18 cellular contexts compared by ENCODE assay signal in the genomic region with DNA sequence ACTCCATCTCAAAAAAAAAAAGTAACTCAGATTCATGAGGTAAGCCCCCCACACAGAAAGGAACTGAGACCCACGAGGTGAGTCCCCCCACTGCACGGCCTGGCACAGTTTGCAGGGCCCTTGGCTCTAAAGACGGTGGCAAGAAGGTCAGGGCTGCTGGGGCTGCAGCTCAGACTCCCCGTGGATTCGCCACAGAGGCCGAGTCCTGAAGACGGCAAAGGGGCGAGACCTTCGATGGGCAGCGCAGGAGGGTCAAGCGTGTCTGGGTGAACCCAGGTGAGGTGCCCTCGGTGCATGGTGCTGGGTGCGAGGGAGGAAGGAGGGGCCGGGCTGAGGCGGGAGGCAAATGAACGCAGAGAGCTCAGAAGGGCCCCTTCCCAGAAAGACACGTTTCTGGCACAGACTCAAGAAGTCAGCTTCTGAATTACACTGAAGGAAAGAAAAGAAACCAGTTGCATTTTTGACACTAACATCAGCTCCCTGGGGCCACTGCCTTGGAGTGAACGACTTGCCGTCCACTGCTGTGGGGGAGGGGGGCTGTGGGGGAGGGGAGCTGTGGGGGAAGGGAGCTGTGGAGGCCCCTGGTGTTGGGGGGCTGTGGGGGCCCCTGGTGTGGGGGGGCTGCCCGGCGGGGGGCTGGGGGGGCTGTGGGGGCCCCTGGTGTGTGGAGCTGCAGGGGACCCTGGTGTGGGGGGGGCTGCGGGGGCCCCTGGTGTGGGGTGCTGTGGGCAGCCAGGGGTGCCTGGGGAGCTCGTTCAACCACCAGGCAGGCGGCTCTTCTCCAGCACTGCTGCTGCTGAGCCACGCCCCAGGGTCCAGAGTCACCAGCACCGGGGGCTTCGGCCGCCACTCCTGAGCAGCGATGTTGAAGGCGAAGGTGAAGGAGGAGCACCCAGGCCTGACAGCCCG.
DNase-seq lines count a peak whose midpoint lies in the region; TF ChIP-seq lines count a peak whose summit lies in the region.
"Had no signal": no experiment of that assay in that cellular context is flagged by ENCODE, and none has a peak within 500 bp of the region (broad histone marks: within the 10 kb centered on the region; RNA-seq: fewer than 3 reads in every experiment).

No MANE protein-coding gene starts in this region.

- H3K14ac ChIP-seq in H9 (ENCODE audit: insufficient read depth, low read length): no peak overlapping the region

- H4K8ac ChIP-seq in H9 (replicated peaks; ENCODE audit: insufficient read length, low read depth, low read length): no peak overlapping the region

- H2AK5ac ChIP-seq in H9 (ENCODE audit: insufficient read length, low read length): no peak overlapping the region

- no peaks in the 10 kb centered on the region for H3K9me3 ChIP-seq in H9 (ENCODE audit: control insufficient read depth, low read depth, low read length)
- no peaks in the 10 kb centered on the region for H3K9me3 ChIP-seq in endodermal cell (ENCODE audit: control insufficient read depth, low read length)
- H3K9me3 ChIP-seq in testis: no peaks in the 10 kb centered on the region
- no peaks in the 10 kb centered on the region for H3K9me3 ChIP-seq in ascending aorta
- H3K9me3 ChIP-seq: Peyer's patch had no signal

- no peaks in the 10 kb centered on the region for H3K79me2 ChIP-seq in H9 (ENCODE audit: insufficient read depth, low read length)

- H4K91ac ChIP-seq in H9 (ENCODE audit: insufficient read length, low read depth, low read length): no peak overlapping the region

- H3K18ac ChIP-seq in H9 (ENCODE audit: insufficient read length, low read depth, low read length): no peak overlapping the region

- H2BK120ac ChIP-seq in H9 (ENCODE audit: low read depth, low read length, poor library complexity, severe bottlenecking): no peak overlapping the region

- H3K27me3 Mint-ChIP-seq in H9 (ENCODE audit: low read depth) (no peaks in the 10 kb centered on the region), endodermal cell (ENCODE audit: insufficient read depth) (no peaks in the 10 kb centered on the region)
- H3K27me3 Mint-ChIP-seq: CD4-positive, CD25-positive, alpha-beta regulatory T cell had no signal

- H4K20me1 ChIP-seq in H9 (ENCODE audit: control insufficient read depth, insufficient read depth, insufficient read length): no peaks in the 10 kb centered on the region

- H3K9ac ChIP-seq in H9 (ENCODE audit: extremely low read depth, insufficient read length, low read length) (no peak overlapping the region), endodermal cell (ENCODE audit: extremely low read depth, low read length, poor library complexity, severe bottlenecking) (no peak overlapping the region)

- H3K4me1 Mint-ChIP-seq in H9 (peaks cover 4 to 17% of the 10 kb centered on the region in 2 experiments), endodermal cell (peaks cover 6% of the 10 kb centered on the region)
- H3K4me1 Mint-ChIP-seq: CD4-positive, CD25-positive, alpha-beta regulatory T cell had no signal

- H2BK15ac ChIP-seq in H9 (ENCODE audit: low read depth, low read length): no peak overlapping the region

- H3K36me3 Mint-ChIP-seq in H9 (ENCODE audit: insufficient read depth in 1 of 3, low read depth in 3 of 3) (peaks cover 11 to 19% (median 11%) of the 10 kb centered on the region in 3 experiments), endodermal cell (ENCODE audit: low read depth) (peaks cover 16% of the 10 kb centered on the region)

- H3K4me3 ChIP-seq in endodermal cell (ENCODE audit: low read length): no peak overlapping the region
- H3K4me3 ChIP-seq in lower leg skin (ENCODE audit: low read depth, poor library complexity, severe bottlenecking): no peak overlapping the region
- H3K4me3 ChIP-seq in testis: no peak overlapping the region
- no peak overlapping the region for H3K4me3 ChIP-seq in ascending aorta
- H3K4me3 ChIP-seq: Peyer's patch had no signal

- H3K36me3 ChIP-seq in endodermal cell (ENCODE audit: control insufficient read depth, insufficient read depth, low read length): no peaks in the 10 kb centered on the region
- no peaks in the 10 kb centered on the region for H3K36me3 ChIP-seq in testis (ENCODE audit: low read depth, missing control alignments)
- H3K36me3 ChIP-seq in ascending aorta: peaks cover 0 to 10% of the 10 kb centered on the region in 2 donors
- H3K36me3 ChIP-seq: Peyer's patch had no signal

- WGBS in H9 (ENCODE audit: extremely low coverage, insufficient read length, low lambda C conversion rate): no CpG with 5 or more reads among the region's 31 CpGs
- WGBS in endodermal cell (ENCODE audit: insufficient coverage in 1 of 2, insufficient read length in 1 of 2), 2 experiments: 92 to 93% methylated on average over 15 to 27 of the region's 31 CpGs
- WGBS in lower leg skin, 2 donors: 70 to 74% methylated on average over 26 to 28 of the region's 31 CpGs
- WGBS in testis, 2 donors: 81 to 95% methylated on average over 16 to 30 of the region's 31 CpGs

- no peak overlapping the region for H2BK20ac ChIP-seq in H9 (ENCODE audit: low read depth, low read length, poor library complexity, severe bottlenecking)

- H3K27ac ChIP-seq in H9 (ENCODE audit: insufficient read length, low read depth, low read length): no peak overlapping the region
- H3K27ac ChIP-seq in endodermal cell (ENCODE audit: low read depth, low read length): no peak overlapping the region
- H3K27ac ChIP-seq in testis: no peak overlapping the region
- no peak overlapping the region for H3K27ac ChIP-seq in ascending aorta
- H3K27ac ChIP-seq: Peyer's patch had no signal

- H3K27ac Mint-ChIP-seq in H9 (peak overlapping the region in 2 of 3 experiments; percentile 24 to 78; a peak in 1 of 7 replicates), endodermal cell (no peak overlapping the region)
- H3K27ac Mint-ChIP-seq: HFFc6 had no signal

- H3T11ph ChIP-seq in H9 (ENCODE audit: low read length): no peak overlapping the region

- H3K79me1 ChIP-seq in H9 (ENCODE audit: insufficient read depth, low read depth, low read length, poor library complexity, severe bottlenecking): no peaks in the 10 kb centered on the region

- H4K5ac ChIP-seq in H9 (ENCODE audit: insufficient read length, low read depth, low read length): no peak overlapping the region

- no peak overlapping the region for H3K4me2 ChIP-seq in H9 (ENCODE audit: insufficient read depth, insufficient read length, low read length)

- H3K56ac ChIP-seq in H9 (ENCODE audit: insufficient read length, low read depth, low read length): no peak overlapping the region

- H2BK12ac ChIP-seq in H9 (ENCODE audit: insufficient read length, low read depth, low read length): no peak overlapping the region

- no peaks in the 10 kb centered on the region for H3K23me2 ChIP-seq in H9 (ENCODE audit: insufficient read length, low read depth, low read length, poor library complexity, severe bottlenecking)

- TF ChIP-seq POLR2A in lower leg skin (IDR thresholded peaks at IDR 0.05): no peak
- TF ChIP-seq POLR2A in testis (IDR thresholded peaks at IDR 0.05): no peak

- H3K4me1 ChIP-seq in H9 (ENCODE audit: insufficient read depth, low read length): no peaks in the 10 kb centered on the region; the same call in 1 of the 2 replicates
- H3K4me1 ChIP-seq in endodermal cell (ENCODE audit: control insufficient read depth, insufficient read depth, low read length): no peaks in the 10 kb centered on the region
- no peaks in the 10 kb centered on the region for H3K4me1 ChIP-seq in testis
- no peaks in the 10 kb centered on the region for H3K4me1 ChIP-seq in ascending aorta
- H3K4me1 ChIP-seq: Peyer's patch had no signal

- TF ChIP-seq CTCF in H9 (conservative IDR thresholded peaks at IDR 0.05) (no peak), endodermal cell (conservative IDR thresholded peaks at IDR 0.05) (no peak), lower leg skin (IDR thresholded peaks at IDR 0.05) (no peak), testis (IDR thresholded peaks at IDR 0.05) (no peak), ascending aorta (IDR thresholded peaks at IDR 0.05) (no peak)

- no peak overlapping the region for H3K23ac ChIP-seq in H9 (ENCODE audit: insufficient read length, low read depth, low read length)

- DNase-seq in D341Med (ENCODE audit: low spot score) (peak; percentile 40), H9 (no peak), endodermal cell (peak; percentile 47), lower leg skin (ENCODE audit: low spot score in 2 of 2) (peak; percentile 8 to 81), testis (no peak), ascending aorta (ENCODE audit: low spot score in 2 of 2) (no peak), NCI-H1694 (lab: John Stamatoyannopoulos, UW) (no peak)
- no peak for DNase-seq in stimulated activated CD4-positive, alpha-beta T cell treated with anti-CD3 and anti-CD28 coated beads, Interleukin-4, amount 100 ng/mL, for 4 hours
- DNase-seq: AML-193; CD4-positive, CD25-positive, alpha-beta regulatory T cell; HFFc6; NCI-H1048; NCI-H146; NCI-H2107; NCI-H2227 treated with DMSO at 0.1 percent for 48 hours; NCI-H524 treated with DMSO at 0.1 percent for 48 hours; Peyer's patch; SHP77 had no signal

- no peaks in the 10 kb centered on the region for H3K27me3 ChIP-seq in H9 (ENCODE audit: insufficient read depth, low read length)
- no peaks in the 10 kb centered on the region for H3K27me3 ChIP-seq in endodermal cell (ENCODE audit: control insufficient read depth, insufficient read depth, low read length, poor library complexity, severe bottlenecking)
- no peaks in the 10 kb centered on the region for H3K27me3 ChIP-seq in testis
- no peaks in the 10 kb centered on the region for H3K27me3 ChIP-seq in ascending aorta
- H3K27me3 ChIP-seq: Peyer's patch had no signal

- no peak overlapping the region for H3K4ac ChIP-seq in H9 (ENCODE audit: low read depth, low read length)

- intact Hi-C loops in lower leg skin (cut with DNase I; ENCODE audit: low total_unique reads): no loop called here
- intact Hi-C loops in testis (cut with DNase I; ENCODE audit: low total_unique reads): loop anchor here (5.0 kb wide), 1 partner anchor 627 kb away; no protein-coding TSS in a partner anchor
- intact Hi-C loops in ascending aorta (cut with DNase I): loop anchor here (10.0 kb wide), 1 partner anchor 215 kb away; no protein-coding TSS in a partner anchor

- H3K9me3 Mint-ChIP-seq in H9: peaks cover 4 to 5% of the 10 kb centered on the region in 2 experiments; a peak in 3 of 5 replicates
- H3K9me3 Mint-ChIP-seq in endodermal cell: peaks cover 5% of the 10 kb centered on the region
- H3K9me3 Mint-ChIP-seq: CD4-positive, CD25-positive, alpha-beta regulatory T cell; HFFc6 had no signal

- no peak overlapping the region for H3K4me3 Mint-ChIP-seq in H9
- H3K4me3 Mint-ChIP-seq in endodermal cell: no peak overlapping the region
- H3K4me3 Mint-ChIP-seq: CD4-positive, CD25-positive, alpha-beta regulatory T cell; HFFc6 had no signal

- H2AFZ ChIP-seq in H9 (ENCODE audit: low read length): no peak overlapping the region

- H2BK5ac ChIP-seq in H9 (ENCODE audit: insufficient read length, low read length): no peak overlapping the region

Comparison
In these comparisons a context has a peak if more than half of its experiments do, and no peak if none do; other contexts are left out.
1. DNase-seq: peak in D341Med (single experiment), endodermal cell (single experiment) and lower leg skin (2 of 2); none in H9 (single experiment), testis (single experiment), ascending aorta (0 of 2), NCI-H1694 (single experiment) and stimulated activated CD4-positive, alpha-beta T cell treated with anti-CD3 and anti-CD28 coated beads, Interleukin-4, amount 100 ng/mL, for 4 hours (0 of 2).